ENCODE assay signal across 8 cellular contexts in the genomic region with DNA sequence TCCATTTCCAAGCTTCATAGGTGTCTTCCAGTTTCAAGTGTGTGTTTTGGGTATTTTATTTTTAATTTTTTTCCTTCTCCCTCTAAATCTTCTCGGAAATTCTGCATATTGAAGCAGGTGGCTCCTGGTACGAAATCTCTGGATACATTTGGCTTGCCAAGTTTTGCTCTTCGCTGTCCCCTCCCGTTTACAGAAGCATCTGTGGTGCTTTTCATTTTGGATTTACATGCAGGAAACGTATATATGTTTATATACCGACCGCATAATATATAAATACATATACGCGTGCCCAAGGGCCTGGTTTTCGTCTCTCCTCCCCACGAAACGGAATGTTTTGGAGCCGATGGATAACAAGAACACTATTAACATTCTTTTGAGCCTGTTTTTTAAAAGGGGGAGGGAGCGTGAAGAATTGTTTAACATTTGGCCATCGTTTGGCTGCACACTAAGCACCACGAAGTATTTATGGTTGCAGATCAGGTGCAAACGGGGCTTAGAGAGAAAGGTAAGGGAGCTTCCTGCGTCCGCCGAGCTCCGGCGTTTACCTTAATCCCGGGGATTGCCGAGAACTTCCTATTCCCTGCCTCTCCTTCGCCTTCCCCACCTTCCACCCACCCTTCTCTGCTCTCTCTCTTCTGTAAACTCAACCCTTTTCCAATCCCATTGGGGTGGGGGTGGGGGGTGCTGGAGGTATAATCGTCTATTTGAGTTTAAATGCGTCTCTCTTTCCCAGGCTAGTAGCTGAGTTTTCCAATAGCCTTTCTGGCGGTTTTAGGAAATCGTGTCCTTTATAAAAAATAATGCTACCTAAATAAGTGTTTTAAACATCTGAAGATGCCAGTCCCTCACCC. TPM values are rescaled to one million over a fixed set of nuclear protein-coding genes. Genes with fewer than 3 reads are reported as not detected.
DNase-seq lines count a peak whose midpoint lies in the region; ATAC-seq and TF ChIP-seq lines count a peak whose summit lies in the region.

No MANE protein-coding gene starts in this region.

- H3K36me3 ChIP-seq in ACC112 (ENCODE audit: insufficient read depth, low read length) (no peaks in the 10 kb centered on the region), SJSA1 (no peaks in the 10 kb centered on the region), fibroblast of lung (ENCODE audit: control insufficient read depth, insufficient read depth, low read length) (no peaks in the 10 kb centered on the region), osteoblast (ENCODE audit: insufficient read depth, low read length) (no peaks in the 10 kb centered on the region)

- peak overlapping the region; percentile 82 for H3K4me3 ChIP-seq in ACC112 (ENCODE audit: low read depth, low read length)
- peak overlapping the region; percentile 42 for H3K4me3 ChIP-seq in SJSA1
- H3K4me3 ChIP-seq in fibroblast of lung (replicated peaks in 1 of 4; ENCODE audit: control extremely low read depth in 1 of 4, insufficient read depth in 1 of 4, low read depth in 3 of 4, low read length in 4 of 4), result peak overlapping the region; percentile 59 to 80 (median 62)
- peak overlapping the region; percentile 79 for H3K4me3 ChIP-seq in osteoblast (ENCODE audit: insufficient read depth, low read length)

- ATAC-seq in HG03097 (IDR thresholded peaks at IDR 0.05; ENCODE audit: low FRiP score, unreplicated experiment), result no peak

- H3K9me3 ChIP-seq in SJSA1 (replicated peaks) (no peaks in the 10 kb centered on the region), fibroblast of lung (ENCODE audit: control insufficient read depth, insufficient read depth, low read depth, low read length) (no peaks in the 10 kb centered on the region), osteoblast (ENCODE audit: low read depth, low read length) (no peaks in the 10 kb centered on the region)

- H2AFZ ChIP-seq in ACC112 (ENCODE audit: low read length, unreplicated experiment) (peak overlapping the region; percentile 88), fibroblast of lung (ENCODE audit: low read length) (peak overlapping the region; percentile 24), osteoblast (ENCODE audit: low read length) (peak overlapping the region; percentile 83)

- TF ChIP-seq CTCF in GM13977 (IDR thresholded peaks at IDR 0.05; ENCODE audit: extremely low read depth, insufficient read depth, missing control alignments) (no peak), fibroblast of lung (conservative IDR thresholded peaks at IDR 0.05 in 1 of 2, IDR thresholded peaks at IDR 0.05 in 1 of 2; ENCODE audit: low read depth in 1 of 2, low read length in 2 of 2) (no peak), osteoblast (IDR thresholded peaks at IDR 0.05; ENCODE audit: extremely low read depth, low read depth, low read length) (no peak)

- in situ Hi-C loops in GM13977 (cut with MboI; ENCODE audit: low pct_unique_long_range_greater_than_20kb, low sequenced_read_pairs, unreplicated experiment), result no loop called here

- H3K4me1 ChIP-seq in ACC112 (ENCODE audit: control insufficient read depth, insufficient read depth, low read length, unreplicated experiment) (peaks cover 3% of the 10 kb centered on the region), SJSA1 (replicated peaks) (peaks cover 22% of the 10 kb centered on the region), fibroblast of lung (ENCODE audit: control insufficient read depth, extremely low read depth, insufficient read depth, low read length) (no peaks in the 10 kb centered on the region), osteoblast (ENCODE audit: insufficient read depth, low read length) (peaks cover 17% of the 10 kb centered on the region)

- no peaks in the 10 kb centered on the region for H4K20me1 ChIP-seq in fibroblast of lung (ENCODE audit: control insufficient read depth, extremely low read depth, insufficient read depth, low read length)
- no peaks in the 10 kb centered on the region for H4K20me1 ChIP-seq in osteoblast (ENCODE audit: insufficient read depth, low read length)

- H3K27me3 ChIP-seq in ACC112 (ENCODE audit: insufficient read depth, low read length) (peaks cover 19% of the 10 kb centered on the region), SJSA1 (replicated peaks) (peaks cover 49% of the 10 kb centered on the region), fibroblast of lung (ENCODE audit: control insufficient read depth, insufficient read depth, low read length) (peaks cover 8% of the 10 kb centered on the region), osteoblast (ENCODE audit: insufficient read depth, low read length) (no peaks in the 10 kb centered on the region)

- H3K9ac ChIP-seq in fibroblast of lung (ENCODE audit: insufficient read depth, low read length), result no peak overlapping the region

- no peaks in the 10 kb centered on the region for H3K79me2 ChIP-seq in ACC112 (ENCODE audit: control insufficient read depth, insufficient read depth, low read length, unreplicated experiment)
- no peaks in the 10 kb centered on the region for H3K79me2 ChIP-seq in fibroblast of lung (ENCODE audit: control insufficient read depth, insufficient read depth, low read length)
- H3K79me2 ChIP-seq in osteoblast (ENCODE audit: insufficient read depth, low read length), result no peaks in the 10 kb centered on the region

- H3K27ac ChIP-seq in ACC112 (ENCODE audit: low read depth, low read length), result no peak overlapping the region
- no peak overlapping the region for H3K27ac ChIP-seq in SJSA1
- H3K27ac ChIP-seq in fibroblast of lung (ENCODE audit: insufficient read depth, low read length), result no peak overlapping the region
- H3K27ac ChIP-seq in osteoblast (ENCODE audit: low read depth, low read length), result no peak overlapping the region

- H3K4me2 ChIP-seq in fibroblast of lung (ENCODE audit: extremely low read depth, insufficient read depth, low read length), result peak overlapping the region; percentile 83
- H3K4me2 ChIP-seq in osteoblast (ENCODE audit: insufficient read depth, low read length), result peak overlapping the region; percentile 85

- DNase-seq in GM13977 (ENCODE audit: low spot score), result peak; percentile 26
- peak in 1 of 2 experiments; percentile 6 for DNase-seq in SJSA1 (ENCODE audit: low read depth in 1 of 2, low spot score in 2 of 2)
- peak; percentile 15 to 27 for DNase-seq in fibroblast of lung (ENCODE audit: low read depth in 2 of 2)
- peak; percentile 55 for DNase-seq in osteoblast (ENCODE audit: insufficient read length, low spot score, missing footprints)
- DNase-seq in ureter (ENCODE audit: low spot score), result no peak
- DNase-seq in HT-29 (ENCODE audit: low spot score), result no peak

RNA-seq across cellular contexts. Expression of gene NLGN1, which starts 1.1 kb away (rescaled TPM):
- 3.2 and 3.9 TPM in 2 replicates for total RNA-seq in SJSA1 (2014; rRNA removed; shearing (Covaris generic))
- 2.1 TPM in 2 replicates for total RNA-seq in fibroblast of lung
- 0.61 and 1.7 TPM in 2 replicates for polyA plus RNA-seq in fibroblast of lung
- polyA plus RNA-seq in fibroblast of lung (2012), result 0.38 and 0.39 TPM in 2 replicates
- polyA minus RNA-seq in fibroblast of lung (ENCODE audit: low replicate concordance), result 0.35 TPM in 1 of 2 replicates, not detected in the other
- 7.7 and 9.0 TPM in 2 replicates for total RNA-seq in osteoblast
- total RNA-seq in ureter, result 10.6 TPM
- not detected in 2 replicates for total RNA-seq in HT-29 (2014; rRNA removed; shearing (Covaris generic))

Comparison
In these comparisons a context has a peak if more than half of its experiments do, and no peak if none do; other contexts are left out.
1. H2AFZ ChIP-seq: peak in every context shown above with its lines; median percentile 88 in ACC112; 83 in osteoblast; 24 in fibroblast of lung.
2. DNase-seq: peak in GM13977 (single experiment), fibroblast of lung (2 of 2) and osteoblast (single experiment); none in ureter (single experiment) and HT-29 (single experiment).
3. Peak in every context shown above with its lines, with median percentiles within 50 percentile points of each other: H3K4me3 ChIP-seq.